8 cellular contexts compared by ENCODE assay signal in the genomic region with DNA sequence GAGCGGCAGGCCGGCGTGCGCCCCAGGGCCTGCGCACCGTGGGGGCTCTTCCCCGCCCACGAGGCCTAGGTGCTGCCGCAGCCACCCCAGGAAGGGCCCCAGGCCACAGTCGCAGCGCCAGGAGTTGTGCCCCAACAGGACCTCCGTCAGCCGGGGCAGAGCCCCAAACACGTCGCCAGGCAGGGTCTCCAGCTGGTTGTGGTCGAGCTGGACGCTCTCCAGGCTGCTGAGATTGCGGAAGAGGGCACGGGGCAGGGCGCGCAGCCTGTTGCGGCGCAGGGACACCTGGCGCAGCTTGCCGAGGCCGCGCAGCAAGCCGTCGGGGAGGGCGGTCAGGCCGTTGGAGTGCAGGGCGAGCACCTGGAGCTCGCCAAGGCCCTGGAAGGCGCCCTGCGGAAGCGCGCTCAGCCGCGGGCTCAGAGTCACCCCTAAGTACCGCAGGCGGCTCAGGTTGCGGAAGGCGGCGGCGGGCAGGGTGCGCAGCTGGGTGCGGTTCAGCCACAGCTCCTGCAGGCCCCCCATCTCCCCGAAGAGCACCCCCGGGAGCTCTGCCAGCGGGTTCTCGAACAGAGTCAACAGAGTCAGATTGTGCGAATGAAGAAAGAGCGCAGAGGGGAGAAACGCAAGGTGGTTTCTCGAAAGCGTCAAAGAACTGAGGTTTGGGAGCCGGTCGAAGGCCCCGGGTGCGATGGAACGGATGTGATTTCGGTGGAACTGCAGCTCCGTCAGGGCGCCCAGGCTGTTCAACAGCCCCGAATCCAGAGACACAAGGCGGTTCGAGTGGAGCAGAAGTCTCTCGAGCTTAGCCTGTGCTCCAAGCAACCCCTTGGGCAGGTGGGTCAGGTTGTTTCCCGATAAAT. TPM values are rescaled to one million over a fixed set of nuclear protein-coding genes. Genes with fewer than 3 reads are reported as not detected.
DNase-seq lines count a peak whose midpoint lies in the region; ATAC-seq, FAIRE-seq and TF ChIP-seq lines count a peak whose summit lies in the region.

No MANE protein-coding gene starts in this region.

- ATAC-seq in pancreas, result peak in 3 of 4 donors; percentile 39 to 77 (median 47)

- H3K36me3 ChIP-seq in pancreas, result no peaks in the 10 kb centered on the region

- intact Hi-C loops in pancreas (cut with DNase I), result loop anchor here in 1 of 3 donors (5.0 kb wide), 1 partner anchor 60 kb away; no protein-coding TSS in a partner anchor
- intact Hi-C loops in posterior vena cava (cut with DNase I), result loop anchor here (5.0 kb wide), 2 partner anchors 55 to 60 kb away; no protein-coding TSS in a partner anchor

- H3K4me3 ChIP-seq in GM08714 (ENCODE audit: low read length) (peak overlapping the region; percentile 30; the same call in 1 of the 2 replicates), pancreas (peak overlapping the region in 1 of 4 donors; percentile 27)

- TF ChIP-seq POLR2A in H54 (IDR thresholded peaks at IDR 0.05; ENCODE audit: low read depth, low read length), result no peak

- FAIRE-seq in pancreas (lab: Jason Lieb, UNC) (no peak), frontal cortex (lab: Jason Lieb, UNC) (no peak), H54 (lab: Jason Lieb, UNC) (no peak)

- no peak overlapping the region for H3K27ac ChIP-seq in pancreas

- no peak for TF ChIP-seq CTCF in pancreas (IDR thresholded peaks at IDR 0.05)

- WGBS in pancreas, 2 donors, result 14 to 17% methylated on average over 62 to 69 of the region's 69 CpGs

- no peaks in the 10 kb centered on the region for H3K9me3 ChIP-seq in pancreas

- DNase-seq in T follicular helper cell (ENCODE audit: low read depth) (peak; percentile 15), dermis blood vessel endothelial cell (peak; percentile 24), pancreas (no peak), frontal cortex (ENCODE audit: low spot score in 2 of 2) (no peak), pons (ENCODE audit: low spot score) (no peak), posterior vena cava (ENCODE audit: low spot score) (no peak), H54 (ENCODE audit: insufficient read length, low spot score) (no peak)

- peaks cover 0 to 8% (median 0%) of the 10 kb centered on the region in 3 donors for H3K4me1 ChIP-seq in pancreas

- peaks cover 0 to 6% (median 0%) of the 10 kb centered on the region in 4 donors for H3K27me3 ChIP-seq in pancreas

RNA-seq across cellular contexts. Expression of gene GP5, which starts 1.9 kb away (rescaled TPM):
- total RNA-seq in dermis blood vessel endothelial cell, result under 0.01 and 0.28 TPM in 2 replicates
- total RNA-seq in pancreas, result under 1 TPM in 1 of 6 donors, not detected in 5; 0.06 TPM
- polyA plus RNA-seq in pancreas, result under 1 TPM in 1 of 2 donors, not detected in 1; 0.05 TPM
- not detected for total RNA-seq in frontal cortex
- under 1 TPM; 0.05 to 0.09 TPM for total RNA-seq in posterior vena cava

RNA-seq across cellular contexts. Expression of gene LRRC15, which starts 27.6 kb away (rescaled TPM):
- 0.28 and 0.51 TPM in 2 replicates for total RNA-seq in dermis blood vessel endothelial cell
- total RNA-seq in pancreas, result under 1 TPM in 5 of 6 donors, not detected in 1; 0.03 to 0.25 (median 0.09) TPM
- polyA plus RNA-seq in pancreas, result under 1 TPM; 0.02 to 0.04 TPM
- total RNA-seq in frontal cortex, result not detected
- 1 to 10 TPM; 2.3 to 3.0 TPM for total RNA-seq in posterior vena cava

RNA-seq across cellular contexts. Expression of gene CPN2, which starts 46.0 kb away (rescaled TPM):
- total RNA-seq in dermis blood vessel endothelial cell (not detected in 2 replicates), pancreas (under 1 TPM in 1 of 6 donors, not detected in 5; 0.09 TPM), frontal cortex (not detected), posterior vena cava (under 1 TPM in 1 of 2 donors, not detected in 1; 0.14 TPM)
- not detected for polyA plus RNA-seq in pancreas

Comparison
In these comparisons a context has a peak if more than half of its experiments do, and no peak if none do; other contexts are left out.
1. DNase-seq: peak in T follicular helper cell (single experiment) and dermis blood vessel endothelial cell (single experiment); none in pancreas (0 of 6), frontal cortex (0 of 2), pons (single experiment), posterior vena cava (single experiment) and H54 (single experiment).